Comparison of ENCODE assay signal across 8 cellular contexts in the genomic region with DNA sequence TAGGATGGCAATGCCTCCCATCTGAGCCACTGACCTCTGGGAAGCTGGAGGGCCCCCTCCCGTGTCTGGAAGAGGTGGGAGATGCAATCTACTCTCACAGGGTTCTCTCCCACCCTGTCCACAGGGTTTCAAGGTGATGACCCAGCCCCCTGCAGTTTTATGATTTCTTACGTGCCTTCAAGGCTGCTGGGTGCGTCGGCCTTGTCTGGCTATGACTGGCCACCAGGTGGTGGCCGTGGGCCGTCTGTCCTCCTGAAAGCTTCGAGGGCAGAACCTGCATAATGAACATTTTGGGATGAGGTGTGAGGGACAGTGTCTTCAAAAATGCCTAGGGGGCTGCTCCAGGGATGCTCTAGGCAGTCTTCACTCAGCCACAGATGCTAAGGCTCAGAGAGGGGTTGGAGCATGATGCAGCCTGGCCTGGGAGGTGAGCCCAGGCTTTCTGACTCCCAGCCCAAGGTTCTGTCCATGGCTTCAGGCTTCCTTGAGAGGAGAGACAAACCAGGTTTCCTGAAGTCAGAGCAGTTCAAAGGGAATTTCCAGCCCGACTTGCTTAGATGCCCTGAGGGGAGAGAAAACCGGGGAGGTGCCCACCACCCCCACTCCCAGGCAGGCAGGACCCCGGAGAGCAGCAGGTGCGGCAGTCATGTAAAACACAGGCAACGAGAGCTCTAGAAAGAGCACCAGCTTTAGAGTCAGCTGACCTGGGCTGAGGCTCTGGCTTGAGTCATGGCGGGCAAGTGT. TPM values are rescaled to one million over a fixed set of nuclear protein-coding genes. Genes with fewer than 3 reads are reported as not detected.
A peak's percentile ranks its signal among the peaks of the same experiment; 100 is the strongest.
DNase-seq lines count a peak whose midpoint lies in the region; ATAC-seq and TF ChIP-seq lines count a peak whose summit lies in the region.

No MANE protein-coding gene starts in this region.

- H3K4me2 ChIP-seq in PC-9 = no peak overlapping the region

- H3K4me3 Mint-ChIP-seq in CD8-positive, alpha-beta memory T cell = no peak overlapping the region
- no peak overlapping the region for H3K4me3 Mint-ChIP-seq in nephron progenitor cell

- H3K9me3 Mint-ChIP-seq in CD8-positive, alpha-beta memory T cell = no peaks in the 10 kb centered on the region
- H3K9me3 Mint-ChIP-seq in nephron progenitor cell = peaks cover 5% of the 10 kb centered on the region

- peaks cover 72% of the 10 kb centered on the region for H3K4me1 ChIP-seq in CD8-positive, alpha-beta memory T cell (ENCODE audit: insufficient read depth, low read length)
- H3K4me1 ChIP-seq in PC-9 (replicated peaks; ENCODE audit: insufficient read depth) = peaks cover 21% of the 10 kb centered on the region

- no peaks in the 10 kb centered on the region for H3K9me3 ChIP-seq in CD8-positive, alpha-beta memory T cell (ENCODE audit: low read length)
- H3K9me3 ChIP-seq in PC-9 (ENCODE audit: insufficient read depth, low read depth) = no peaks in the 10 kb centered on the region

- H3K36me3 ChIP-seq in CD8-positive, alpha-beta memory T cell (ENCODE audit: insufficient read depth, low read length) = no peaks in the 10 kb centered on the region
- no peaks in the 10 kb centered on the region for H3K36me3 ChIP-seq in PC-9 (ENCODE audit: low read depth)

- no TSS peak for BruUV-seq in PC-9 (replicated peaks; lab: Mats Ljungman, UMichigan)

- POLR2A ChIA-PET in CD8-positive, alpha-beta memory T cell (lab: Charles Lee) = no interaction called here
- POLR2A ChIA-PET in PC-9 (lab: Charles Lee; ENCODE audit: unreplicated experiment) = interaction anchor here (0.6 kb wide), 1 partner anchor 262 kb away, joined by 8 read pairs; no protein-coding TSS in a partner anchor

- peak overlapping the region; percentile 63 to 85 (median 72) for H3K27ac Mint-ChIP-seq in CD8-positive, alpha-beta memory T cell
- peak overlapping the region; percentile 44 for H3K27ac Mint-ChIP-seq in nephron progenitor cell

- intact Hi-C loops in PC-9 (cut with micrococcal nuclease; ENCODE audit: unreplicated experiment) = loop anchor here (1.0 to 10.0 kb wide), 5 partner anchors 43 to 585 kb away; partner anchors contain the start of gene FANCI

- H3K27me3 Mint-ChIP-seq in CD8-positive, alpha-beta memory T cell = no peaks in the 10 kb centered on the region
- peaks cover 36% of the 10 kb centered on the region for H3K27me3 Mint-ChIP-seq in nephron progenitor cell (ENCODE audit: low read depth, poor library complexity)

- H3K27ac ChIP-seq in CD8-positive, alpha-beta memory T cell (ENCODE audit: low read depth, low read length) = no peak overlapping the region
- no peak overlapping the region for H3K27ac ChIP-seq in PC-9

- H3K9me2 ChIP-seq in PC-9 (ENCODE audit: insufficient read depth) = no peaks in the 10 kb centered on the region

- no peak for DNase-seq in CD8-positive, alpha-beta memory T cell
- no peak for DNase-seq in PC-9
- peak; percentile 49 for DNase-seq in epidermal melanocyte (ENCODE audit: insufficient read length, low spot score)
- peak; percentile 63 for DNase-seq in nephron progenitor cell
- no peak for DNase-seq in SIG-M5 treated with dmso at 0.1 percent for 504 hours (lab: John Stamatoyannopoulos, UW; ENCODE audit: unreplicated experiment)
- DNase-seq in stimulated activated CD8-positive, alpha-beta memory T cell treated with anti-CD3 and anti-CD28 coated beads, Interleukin-4, amount 100 ng/mL, for 48 hours = no peak
- no peak for DNase-seq in NCI-H226

- ATAC-seq in GM18909 (IDR thresholded peaks at IDR 0.05; ENCODE audit: poor library complexity, unreplicated experiment) = peak; percentile 20

- TF ChIP-seq CTCF in PC-9 (conservative IDR thresholded peaks at IDR 0.05) (peak; percentile 87), nephron progenitor cell (IDR thresholded peaks at IDR 0.05) (peak; percentile 80)

- no peaks in the 10 kb centered on the region for H3K27me3 ChIP-seq in CD8-positive, alpha-beta memory T cell (ENCODE audit: insufficient read depth, low read length, poor library complexity, severe bottlenecking)
- H3K27me3 ChIP-seq in PC-9 (ENCODE audit: insufficient read depth, low read depth) = no peaks in the 10 kb centered on the region

- no peaks in the 10 kb centered on the region for H4K20me1 ChIP-seq in PC-9 (ENCODE audit: insufficient read depth)

- peaks cover 38 to 77% (median 46%) of the 10 kb centered on the region in 3 donors for H3K4me1 Mint-ChIP-seq in CD8-positive, alpha-beta memory T cell
- H3K4me1 Mint-ChIP-seq in nephron progenitor cell = peaks cover 15% of the 10 kb centered on the region

- no peak overlapping the region for H2AFZ ChIP-seq in PC-9

- peaks cover 9% of the 10 kb centered on the region; the same call in 1 of the 2 replicates for H3F3A ChIP-seq in PC-9 (ENCODE audit: insufficient read depth, low read depth)

- H3K36me3 Mint-ChIP-seq in CD8-positive, alpha-beta memory T cell = peaks cover 0 to 37% (median 1%) of the 10 kb centered on the region in 3 donors
- no peaks in the 10 kb centered on the region for H3K36me3 Mint-ChIP-seq in nephron progenitor cell (ENCODE audit: low read depth)

- no peak overlapping the region for H3K4me3 ChIP-seq in CD8-positive, alpha-beta memory T cell (ENCODE audit: low read length)
- no peak overlapping the region for H3K4me3 ChIP-seq in PC-9

- H3K79me2 ChIP-seq in PC-9 (ENCODE audit: low read depth) = no peaks in the 10 kb centered on the region

- CTCF ChIA-PET in CD8-positive, alpha-beta memory T cell (lab: Charles Lee) = interaction anchor here (2.1 to 11.6 kb wide), 2 partner anchors 32 to 36 kb away, joined by 7 to 88 read pairs; partner anchors contain the start of gene AEN
- CTCF ChIA-PET in PC-9 (lab: Charles Lee) = interaction anchor here (1.4 kb wide), 1 partner anchor 19 kb away, joined by 3 read pairs; the partner anchor contains the start of gene ISG20

RNA-seq across cellular contexts. Expression of gene ISG20, which starts 18.7 kb away (rescaled TPM):
- 10 to 100 TPM; 22.5 to 27.2 TPM for total RNA-seq in CD8-positive, alpha-beta memory T cell
- polyA plus RNA-seq in CD8-positive, alpha-beta memory T cell = 572 TPM
- total RNA-seq in PC-9 (2021) = 2.5 and 5.2 TPM in 2 replicates

RNA-seq across cellular contexts. Expression of gene AEN, which starts 36.4 kb away (rescaled TPM):
- 100 to 1,000 TPM; 109 TPM for total RNA-seq in CD8-positive, alpha-beta memory T cell
- polyA plus RNA-seq in CD8-positive, alpha-beta memory T cell = 22.8 TPM
- total RNA-seq in PC-9 (2021) = 6.7 and 7.8 TPM in 2 replicates

Comparison
In these comparisons a context has a peak if more than half of its experiments do, and no peak if none do; other contexts are left out.
1. DNase-seq: peak in epidermal melanocyte (single experiment) and nephron progenitor cell (single experiment); none in CD8-positive, alpha-beta memory T cell (0 of 5), PC-9 (0 of 2), SIG-M5 treated with dmso at 0.1 percent for 504 hours (single experiment), stimulated activated CD8-positive, alpha-beta memory T cell treated with anti-CD3 and anti-CD28 coated beads, Interleukin-4, amount 100 ng/mL, for 48 hours (single experiment) and NCI-H226 (single experiment).
2. RNA of gene AEN, which starts 36.4 kb away (total RNA-seq): 109 TPM in CD8-positive, alpha-beta memory T cell; 6.7 to 7.8 TPM in PC-9; every median in the first group is over 10 times any median in the second.